Comparison of ENCODE assay signal across 16 cellular contexts in the genomic region with DNA sequence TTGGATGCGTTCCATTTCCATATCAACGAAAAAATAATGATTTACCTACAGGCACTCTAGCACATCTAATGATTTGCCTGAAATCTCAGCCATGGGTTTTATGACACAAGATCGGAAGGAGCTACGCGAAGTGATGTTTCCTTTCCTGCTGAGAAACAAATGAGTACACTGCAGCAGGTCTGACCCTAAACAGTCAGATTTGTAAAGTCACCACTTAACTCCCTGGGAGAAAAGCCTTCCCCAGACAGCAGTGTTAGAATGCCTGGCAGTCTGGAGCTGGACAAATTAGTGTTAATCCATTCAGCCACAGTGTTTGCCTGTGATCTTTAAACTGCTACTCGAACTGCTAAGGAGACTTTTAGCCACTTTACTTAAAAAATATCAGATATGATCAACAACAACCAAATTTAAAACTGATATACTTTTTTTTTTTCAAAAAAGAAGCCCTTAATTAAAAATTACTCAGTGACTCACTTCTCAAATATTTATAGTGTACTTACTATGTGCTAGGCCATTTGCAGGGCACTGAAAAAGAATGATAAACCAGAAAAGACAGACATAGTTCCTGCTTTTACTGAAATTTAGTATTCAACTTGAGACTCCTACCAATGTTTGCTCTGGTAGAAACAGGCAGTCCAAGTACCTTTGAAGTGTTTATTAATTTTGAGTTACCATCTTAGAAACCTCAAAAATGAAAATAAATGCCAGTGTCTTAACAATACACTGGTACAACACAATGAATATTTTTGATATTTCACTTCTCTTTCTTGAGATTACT.
DNase-seq lines count a peak whose midpoint lies in the region; TF ChIP-seq lines count a peak whose summit lies in the region.
"Had no signal": no experiment of that assay in that cellular context is flagged by ENCODE, and none has a peak within 500 bp of the region (broad histone marks: within the 10 kb centered on the region; RNA-seq: fewer than 3 reads in every experiment).

No MANE protein-coding gene starts in this region.

- TF ChIP-seq CTCF in smooth muscle cell (IDR thresholded peaks at IDR 0.05; ENCODE audit: borderline replicate concordance, insufficient read depth, poor library complexity, severe bottlenecking) (no peak), mammary epithelial cell (conservative IDR thresholded peaks at IDR 0.05 in 1 of 2, IDR thresholded peaks at IDR 0.05 in 1 of 2; ENCODE audit: extremely low read depth in 1 of 2, insufficient read depth in 1 of 2, low read depth in 1 of 2, low read length in 2 of 2) (no peak), suprapubic skin (IDR thresholded peaks at IDR 0.05) (no peak)

- in situ Hi-C loops in mammary epithelial cell (cut with MboI; ENCODE audit: low sequenced_read_pairs in 2 of 2), result no loop called here

- H3K36me3 ChIP-seq in smooth muscle cell (ENCODE audit: low read depth) (no peaks in the 10 kb centered on the region), mammary epithelial cell (ENCODE audit: insufficient read depth, low read length) (no peaks in the 10 kb centered on the region), suprapubic skin (peaks cover 5% of the 10 kb centered on the region)

- BruUV-seq in mammary epithelial cell (replicated peaks; lab: Mats Ljungman, UMichigan), result no TSS peak

- CTCF ChIA-PET in mammary epithelial cell (lab: Charles Lee; ENCODE audit: low non-redundant PET), result no interaction called here

- H3K4me3 ChIP-seq in smooth muscle cell (no peak overlapping the region), mammary epithelial cell (replicated peaks in 1 of 3; ENCODE audit: insufficient read depth in 1 of 3, low read depth in 2 of 3, low read length in 3 of 3) (no peak overlapping the region), suprapubic skin (no peak overlapping the region)
- H3K4me3 ChIP-seq: adrenal gland, BLaER1, gastrocnemius medialis had no signal

- peak; percentile 7 for DNase-seq in DMS79 treated with DMSO at 0.1 percent for 48 hours (lab: John Stamatoyannopoulos, UW)
- no peak for DNase-seq in DMS79 (lab: John Stamatoyannopoulos, UW)
- peak; percentile 48 for DNase-seq in astrocyte of the hippocampus (ENCODE audit: low read depth, low spot score)
- DNase-seq in islet precursor cell, result peak; percentile 80
- no peak for DNase-seq in smooth muscle cell (lab: John Stamatoyannopoulos, UW; ENCODE audit: unreplicated experiment)
- no peak for DNase-seq in MV-4-11 (lab: John Stamatoyannopoulos, UW)
- no peak for DNase-seq in mammary epithelial cell
- no peak for DNase-seq in suprapubic skin (ENCODE audit: low spot score in 2 of 2)
- DNase-seq: adrenal gland, cerebellar nuclear complex, gastrocnemius medialis, NCI-H2029 treated with DMSO at 0.1 percent for 48 hours, occipital lobe, trophoblast cell had no signal

- H4K20me1 ChIP-seq in smooth muscle cell (ENCODE audit: low read depth) (no peaks in the 10 kb centered on the region), mammary epithelial cell (ENCODE audit: insufficient read depth, low read length) (no peaks in the 10 kb centered on the region)
- H4K20me1 ChIP-seq: BLaER1 had no signal

- no peaks in the 10 kb centered on the region for H3K9me3 ChIP-seq in smooth muscle cell (replicated peaks; ENCODE audit: low read depth)
- H3K9me3 ChIP-seq in mammary epithelial cell (replicated peaks; ENCODE audit: insufficient read depth, low read length), result no peaks in the 10 kb centered on the region
- H3K9me3 ChIP-seq in suprapubic skin, result no peaks in the 10 kb centered on the region
- H3K9me3 ChIP-seq: adrenal gland, BLaER1, gastrocnemius medialis had no signal

- H3K27me3 ChIP-seq in smooth muscle cell (ENCODE audit: low read depth) (no peaks in the 10 kb centered on the region), mammary epithelial cell (ENCODE audit: insufficient read depth, low read length) (no peaks in the 10 kb centered on the region), suprapubic skin (no peaks in the 10 kb centered on the region)
- H3K27me3 ChIP-seq: adrenal gland, BLaER1, gastrocnemius medialis had no signal

- 32% methylated on average over 6 of the region's 6 CpGs for WGBS in smooth muscle cell (ENCODE audit: low lambda C conversion rate)
- WGBS in mammary epithelial cell (ENCODE audit: low coverage, missing lambda C conversion rate), result 75% methylated on average over 5 of the region's 6 CpGs
- 79% methylated on average over 6 of the region's 6 CpGs for WGBS in suprapubic skin

- H3K27ac ChIP-seq in smooth muscle cell (ENCODE audit: low read depth) (peak overlapping the region; percentile 25), mammary epithelial cell (ENCODE audit: insufficient read depth, low read depth, low read length) (no peak overlapping the region), suprapubic skin (no peak overlapping the region)
- H3K27ac ChIP-seq: 22Rv1, adrenal gland, BLaER1, gastrocnemius medialis had no signal

- H3K4me2 ChIP-seq in smooth muscle cell (peak overlapping the region; percentile 60), mammary epithelial cell (ENCODE audit: insufficient read depth, low read depth, low read length) (no peak overlapping the region)
- H3K4me2 ChIP-seq: BLaER1 had no signal

- no peak for TF ChIP-seq EP300 in suprapubic skin (IDR thresholded peaks at IDR 0.05)

- no peak for TF ChIP-seq POLR2A in suprapubic skin (IDR thresholded peaks at IDR 0.05)

- H3K79me2 ChIP-seq in smooth muscle cell (ENCODE audit: low read depth) (no peaks in the 10 kb centered on the region), mammary epithelial cell (ENCODE audit: insufficient read depth, low read length) (no peaks in the 10 kb centered on the region)

- dilution Hi-C loops in mammary epithelial cell (cut with HindIII; ENCODE audit: low sequenced_read_pairs), result no loop called here

- peaks cover 16% of the 10 kb centered on the region for H3K4me1 ChIP-seq in smooth muscle cell (ENCODE audit: low read depth)
- H3K4me1 ChIP-seq in mammary epithelial cell (ENCODE audit: insufficient read depth, low read length), result no peaks in the 10 kb centered on the region
- H3K4me1 ChIP-seq in suprapubic skin, result no peaks in the 10 kb centered on the region
- H3K4me1 ChIP-seq: adrenal gland, BLaER1 had no signal

- H3F3A ChIP-seq in smooth muscle cell (ENCODE audit: low read depth), result peaks cover 6% of the 10 kb centered on the region

- intact Hi-C loops in mammary epithelial cell (cut with micrococcal nuclease), result no loop called here

- no peak overlapping the region for H2AFZ ChIP-seq in smooth muscle cell (ENCODE audit: low read depth)
- no peak overlapping the region for H2AFZ ChIP-seq in mammary epithelial cell (ENCODE audit: low read depth, low read length)

- no peak overlapping the region for H3K9ac ChIP-seq in smooth muscle cell (ENCODE audit: low read depth)
- H3K9ac ChIP-seq in mammary epithelial cell (ENCODE audit: insufficient read depth, low read length), result no peak overlapping the region
- H3K9ac ChIP-seq: BLaER1 had no signal

Comparison
In these comparisons a context has a peak if more than half of its experiments do, and no peak if none do; other contexts are left out.
1. DNase-seq: peak in DMS79 treated with DMSO at 0.1 percent for 48 hours (single experiment), astrocyte of the hippocampus (single experiment) and islet precursor cell (single experiment); none in DMS79 (single experiment), smooth muscle cell (single experiment), MV-4-11 (single experiment), mammary epithelial cell (single experiment) and suprapubic skin (0 of 2).